ENCODE assay signal across 18 cellular contexts in the genomic region with DNA sequence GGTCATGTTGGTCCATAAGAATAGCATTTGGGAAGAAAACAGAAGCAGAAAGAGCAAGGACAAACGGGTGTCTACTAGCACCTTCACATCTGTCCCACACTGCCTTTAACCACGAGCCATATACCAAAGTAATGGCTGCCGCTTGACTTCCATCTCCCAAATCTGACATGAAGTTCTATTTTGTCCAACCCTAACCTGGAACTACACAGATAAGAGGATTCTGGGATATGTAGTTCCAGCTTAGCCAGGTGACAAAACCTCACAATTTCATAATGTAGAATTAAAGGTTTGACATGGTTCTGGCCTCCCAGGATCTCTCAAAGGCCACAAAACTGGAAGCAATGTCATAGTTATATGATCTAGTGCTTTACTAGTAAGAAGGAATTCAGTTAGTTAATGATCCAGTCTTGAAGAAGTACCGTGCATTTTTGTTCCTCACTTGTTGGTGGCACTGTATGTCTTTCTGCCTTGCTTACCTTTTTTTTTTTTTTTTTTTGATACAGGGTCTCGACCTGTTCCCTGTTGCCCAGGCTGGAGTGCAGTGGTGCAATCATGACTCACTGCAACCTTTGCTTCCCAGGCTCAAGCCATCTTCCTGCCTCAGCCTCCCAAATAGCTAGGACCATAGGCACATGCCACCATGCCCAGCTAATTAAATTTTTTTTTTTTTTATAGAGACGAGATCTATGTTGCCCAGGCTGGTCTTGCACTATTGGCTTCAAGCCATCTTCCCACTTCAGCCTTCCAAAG. TPM values are rescaled to one million over a fixed set of nuclear protein-coding genes. Genes with fewer than 3 reads are reported as not detected.
A peak's percentile ranks its signal among the peaks of the same experiment; 100 is the strongest.
DNase-seq lines count a peak whose midpoint lies in the region; ATAC-seq, FAIRE-seq and TF ChIP-seq lines count a peak whose summit lies in the region.
"Had no signal": no experiment of that assay in that cellular context is flagged by ENCODE, and none has a peak within 500 bp of the region (broad histone marks: within the 10 kb centered on the region; RNA-seq: fewer than 3 reads in every experiment).

No MANE protein-coding gene starts in this region.

- no peak for FAIRE-seq in K562 (lab: Jason Lieb, UNC)
- no peak for FAIRE-seq in HepG2 (lab: Jason Lieb, UNC)
- FAIRE-seq in small intestine (lab: Jason Lieb, UNC) = no peak
- FAIRE-seq: G401.6, GM12892, GM18507, H54 had no signal

- TF ChIP-seq EP300 in K562 (IDR thresholded peaks at IDR 0.05; ENCODE audit: low read length) (no peak), HepG2 (IDR thresholded peaks at IDR 0.05; ENCODE audit: low read depth in 2 of 2, low read length in 2 of 2) (no peak), HepG2 (CRISPR knock-in tag; IDR thresholded peaks at IDR 0.05; ENCODE audit: borderline replicate concordance) (no peak)

- H3K9me1 ChIP-seq in K562 (ENCODE audit: control insufficient read depth, insufficient read depth, low read length) = peaks cover 4% of the 10 kb centered on the region

- H3K36me3 Mint-ChIP-seq in Calu3 (ENCODE audit: insufficient read depth, unreplicated experiment) = no peaks in the 10 kb centered on the region
- H3K36me3 Mint-ChIP-seq: CD14-positive monocyte; CD4-positive, alpha-beta memory T cell had no signal

- no peak overlapping the region for H3K4me3 Mint-ChIP-seq in Calu3 (ENCODE audit: low read depth, unreplicated experiment)
- H3K4me3 Mint-ChIP-seq: CD14-positive monocyte; CD4-positive, alpha-beta memory T cell had no signal

- CTCF ChIA-PET in K562 (lab: Yijun Ruan, JAX; ENCODE audit: low intra/inter-chr PET ratio) = interaction anchor here (0.7 kb wide), 1 partner anchor 350 kb away, joined by 8 read pairs; no protein-coding TSS in a partner anchor
- CTCF ChIA-PET in HepG2 (lab: Yijun Ruan, JAX; ENCODE audit: low intra/inter-chr PET ratio, low total read pairs) = no interaction called here
- CTCF ChIA-PET in Calu3 (lab: Charles Lee) = interaction anchor here (0.7 kb wide), 2 partner anchors 65 to 187 kb away, joined by 5 to 6 read pairs; no protein-coding TSS in a partner anchor

- 67% methylated on average over 6 of the region's 6 CpGs for WGBS in K562 (ENCODE audit: insufficient coverage, low coverage, missing lambda C conversion rate)
- WGBS in HepG2 (ENCODE audit: low lambda C conversion rate) = 41% methylated on average over 6 of the region's 6 CpGs
- 80 to 86% (median 84%) methylated on average over 6 of the region's 6 CpGs for WGBS in small intestine, 3 donors

- H3K4me1 Mint-ChIP-seq in Calu3 (ENCODE audit: low read depth, unreplicated experiment) = no peaks in the 10 kb centered on the region
- H3K4me1 Mint-ChIP-seq: CD14-positive monocyte; CD4-positive, alpha-beta memory T cell had no signal

- H3K36me3 ChIP-seq in K562 (ENCODE audit: control insufficient read depth, insufficient read depth, low read length) (peaks cover 21% of the 10 kb centered on the region; the same call in 2 of the 3 replicates), HepG2 (replicated peaks in 1 of 2; ENCODE audit: control insufficient read depth in 1 of 2, insufficient read depth in 2 of 2, low read length in 2 of 2) (no peaks in the 10 kb centered on the region; a peak in 1 of 5 replicates), small intestine (ENCODE audit: control insufficient read depth in 2 of 2, insufficient read depth in 2 of 2, low read length in 2 of 2) (peaks cover 0 to 2% of the 10 kb centered on the region in 2 donors)
- H3K36me3 ChIP-seq: BLaER1 had no signal

- H3K27me3 Mint-ChIP-seq in Calu3 (ENCODE audit: unreplicated experiment) = no peaks in the 10 kb centered on the region
- H3K27me3 Mint-ChIP-seq: CD4-positive, alpha-beta memory T cell had no signal

- TF ChIP-seq RAD21 in K562 (CRISPR knock-in tag; conservative IDR thresholded peaks at IDR 0.05 in 1 of 2, IDR thresholded peaks at IDR 0.05 in 1 of 2) = no peak
- no peak for TF ChIP-seq RAD21 in HepG2 (CRISPR knock-in tag; IDR thresholded peaks at IDR 0.05)

- ATAC-seq in K562 (no peak), HepG2 (no peak)

- H2AFZ ChIP-seq in K562 (ENCODE audit: low read depth, low read length) (no peak overlapping the region), HepG2 (ENCODE audit: low read length) (no peak overlapping the region)
- H2AFZ ChIP-seq: GM23248 had no signal

- H3K9ac ChIP-seq in K562 (ENCODE audit: insufficient read depth in 1 of 2, low read depth in 2 of 2, low read length in 2 of 2) = no peak overlapping the region
- no peak overlapping the region for H3K9ac ChIP-seq in HepG2 (ENCODE audit: insufficient read depth, low read depth, low read length)
- H3K9ac ChIP-seq: BLaER1, GM23248 had no signal

- no peak overlapping the region for H3K4me2 ChIP-seq in K562 (ENCODE audit: insufficient read depth, low read length)
- no peak overlapping the region for H3K4me2 ChIP-seq in HepG2 (ENCODE audit: low read depth, low read length)
- H3K4me2 ChIP-seq: BLaER1 had no signal

- H3K4me3 ChIP-seq in K562 (no peak overlapping the region), HepG2 (replicated peaks in 1 of 3; ENCODE audit: insufficient read depth in 1 of 3, low read depth in 2 of 3, low read length in 3 of 3) (no peak overlapping the region), small intestine (ENCODE audit: low read depth in 1 of 2, low read length in 2 of 2) (no peak overlapping the region)
- H3K4me3 ChIP-seq: BLaER1, GM23248 had no signal

- H3K79me2 ChIP-seq in K562 (ENCODE audit: control insufficient read depth, insufficient read depth, low read length) (peaks cover 14% of the 10 kb centered on the region; the same call in 2 of the 3 replicates), HepG2 (ENCODE audit: insufficient read depth, low read length) (no peaks in the 10 kb centered on the region)

- H3K9me3 Mint-ChIP-seq in Calu3 (ENCODE audit: low read depth, unreplicated experiment) = no peaks in the 10 kb centered on the region
- H3K9me3 Mint-ChIP-seq: CD14-positive monocyte; CD4-positive, alpha-beta memory T cell had no signal

- TF ChIP-seq CTCF in K562 (IDR thresholded peaks at IDR 0.05 in 2 of 3, conservative IDR thresholded peaks at IDR 0.05 in 1 of 3; ENCODE audit: insufficient read depth in 2 of 3, low read depth in 1 of 3, low read length in 3 of 3) (no peak), HepG2 (CRISPR knock-in tag; IDR thresholded peaks at IDR 0.05) (no peak), Calu3 (IDR thresholded peaks at IDR 0.05; ENCODE audit: unreplicated experiment) (no peak)

- no peak overlapping the region for H3K27ac Mint-ChIP-seq in Calu3 (ENCODE audit: unreplicated experiment)
- H3K27ac Mint-ChIP-seq: CD14-positive monocyte; CD4-positive, alpha-beta memory T cell had no signal

- intact Hi-C loops in K562 (cut with micrococcal nuclease) = no loop called here
- intact Hi-C loops in HepG2 (cut with micrococcal nuclease; ENCODE audit: unreplicated experiment) = loop anchor here (10.0 kb wide), 1 partner anchor 82 kb away; no protein-coding TSS in a partner anchor
- intact Hi-C loops in Calu3 (cut with micrococcal nuclease; ENCODE audit: unreplicated experiment) = no loop called here

- H3K27me3 ChIP-seq in K562 (ENCODE audit: control insufficient read depth in 2 of 2, insufficient read depth in 2 of 2, low read length in 2 of 2) (no peaks in the 10 kb centered on the region), HepG2 (ENCODE audit: control insufficient read depth in 1 of 2, insufficient read depth in 2 of 2, low read length in 2 of 2) (no peaks in the 10 kb centered on the region), small intestine (ENCODE audit: control insufficient read depth in 2 of 2, insufficient read depth in 2 of 2, low read length in 2 of 2) (no peaks in the 10 kb centered on the region)
- H3K27me3 ChIP-seq: BLaER1 had no signal

- in situ Hi-C loops in K562 (cut with MboI) = no loop called here
- in situ Hi-C loops in HepG2 (cut with HindIII; ENCODE audit: extremely low pct_ligation_motif_present, low pct_unique_long_range_greater_than_20kb) = no loop called here

- POLR2A ChIA-PET in K562 (lab: Yijun Ruan, JAX) (interaction anchor here (0.7 kb wide), 1 partner anchor 50 kb away, joined by 3 read pairs; no protein-coding TSS in a partner anchor), HepG2 (lab: Yijun Ruan, JAX) (no interaction called here)

- H3K27ac ChIP-seq in K562 (ENCODE audit: extremely low read depth, low read depth, low read length) = no peak overlapping the region
- H3K27ac ChIP-seq in HepG2 (ENCODE audit: extremely low read length, insufficient read depth, low read length) = no peak overlapping the region
- no peak overlapping the region for H3K27ac ChIP-seq in small intestine (ENCODE audit: low read depth in 1 of 2, low read length in 1 of 2)
- H3K27ac ChIP-seq: BLaER1, GM23248 had no signal

- no TSS peak for BruUV-seq in K562 (replicated peaks; lab: Mats Ljungman, UMichigan)
- BruUV-seq in HepG2 (replicated peaks; lab: Mats Ljungman, UMichigan) = no TSS peak
- BruUV-seq in Calu3 (replicated peaks; lab: Mats Ljungman, UMichigan) = no TSS peak

- TF ChIP-seq POLR2A in K562 (conservative IDR thresholded peaks at IDR 0.05) (no peak), HepG2 (IDR thresholded peaks at IDR 0.05; ENCODE audit: insufficient read depth in 1 of 2, low read depth in 2 of 2, low read length in 2 of 2) (no peak)

- DNase-seq in NCI-H748 (lab: John Stamatoyannopoulos, UW; ENCODE audit: unreplicated experiment) = peak; percentile 5
- no peak for DNase-seq in NCI-H748 treated with DMSO at 0.1 percent for 48 hours (lab: John Stamatoyannopoulos, UW)
- DNase-seq in K562 (ENCODE audit: extremely low read depth in 1 of 4, low spot score in 3 of 4) = no peak
- no peak for DNase-seq in HepG2 (ENCODE audit: low spot score)
- peak; percentile 48 for DNase-seq in small intestine
- no peak for DNase-seq in mucosa of gallbladder (ENCODE audit: low spot score)
- no peak for DNase-seq in hepatic stellate cell (ENCODE audit: low spot score)
- no peak for DNase-seq in Calu3
- DNase-seq: 8988T; CD4-positive, alpha-beta memory T cell; GM23248; HCEC 1CT had no signal

- no peaks in the 10 kb centered on the region for H4K20me1 ChIP-seq in K562 (replicated peaks; ENCODE audit: control insufficient read depth, insufficient read depth, low read length)
- no peaks in the 10 kb centered on the region for H4K20me1 ChIP-seq in HepG2 (ENCODE audit: insufficient read depth, low read length)
- H4K20me1 ChIP-seq: BLaER1 had no signal

- no peaks in the 10 kb centered on the region for H3K9me3 ChIP-seq in K562 (replicated peaks; ENCODE audit: control insufficient read depth, insufficient read depth, low read depth, low read length)
- no peaks in the 10 kb centered on the region for H3K9me3 ChIP-seq in HepG2 (ENCODE audit: low read length)
- H3K9me3 ChIP-seq in small intestine (ENCODE audit: control insufficient read depth, low read depth) = no peaks in the 10 kb centered on the region
- H3K9me3 ChIP-seq: BLaER1 had no signal

- H3K4me1 ChIP-seq in K562 (replicated peaks in 1 of 2; ENCODE audit: control insufficient read depth in 2 of 2, insufficient read depth in 2 of 2, low read length in 2 of 2) (peaks cover 7 to 39% of the 10 kb centered on the region in 2 experiments), HepG2 (ENCODE audit: insufficient read depth, low read length) (peaks cover 3% of the 10 kb centered on the region), small intestine (ENCODE audit: control insufficient read depth in 2 of 2, insufficient read depth in 1 of 2, low read depth in 1 of 2, low read length in 1 of 2) (no peaks in the 10 kb centered on the region)
- H3K4me1 ChIP-seq: BLaER1 had no signal

RNA-seq across cellular contexts. Expression of a gene that starts 17.5 kb away (rescaled TPM):
- total RNA-seq in K562 (2011; cell fraction: chromatin; rRNA removed; ENCODE audit: low replicate concordance) = 38.9 and 44.3 TPM in 2 replicates
- 39.0 and 41.6 TPM in 2 replicates for total RNA-seq in K562 (2011; cell fraction: nucleolus; rRNA removed)
- 49.9 and 52.4 TPM in 2 replicates for total RNA-seq in K562 (2011; cell fraction: nucleoplasm; rRNA removed)
- total RNA-seq in K562 (2014; rRNA removed) = 22.4 and 26.2 TPM in 2 replicates
- 22.5 and 24.9 TPM in 2 replicates for total RNA-seq in K562 (2014; rRNA removed; fragmentation: Illumina TruSeq; extraction: Trizol)
- 26.2 and 27.1 TPM in 2 replicates for total RNA-seq in K562 (2015; rRNA removed; fragmentation: Illumina TruSeq; extraction: Trizol)
- total RNA-seq in K562 (2021) = 29.7 and 33.1 TPM in 2 replicates
- 25.7 and 25.8 TPM in 2 replicates for polyA plus RNA-seq in K562 (2011; rRNA removed)
- polyA plus RNA-seq in K562 (2011; cell fraction: cytosol; rRNA removed) = 14.4 and 19.7 TPM in 2 replicates
- polyA plus RNA-seq in K562 (2011; cell fraction: nucleus; rRNA removed) = 16.7 and 18.7 TPM in 2 replicates
- polyA plus RNA-seq in K562 (2012) = 26.2 and 27.1 TPM in 2 replicates
- 21.0 and 21.3 TPM in 2 replicates for polyA plus RNA-seq in K562 (2014; fragmentation: Illumina TruSeq; extraction: Trizol)
- 10 to 100 TPM; 17.3 to 26.5 TPM for polyA plus RNA-seq in K562 (2014; fragmentation: Nextera tagmentation; extraction: Ambion mirVana)
- polyA plus RNA-seq in K562 (2014; rRNA removed) = 19.4 and 28.1 TPM in 2 replicates
- polyA minus RNA-seq in K562 (2011; rRNA and poly(A)+ RNA removed) = 36.8 and 45.4 TPM in 2 replicates
- 24.8 and 26.2 TPM in 2 replicates for polyA minus RNA-seq in K562 (2011; cell fraction: cytosol; rRNA and poly(A)+ RNA removed)
- polyA minus RNA-seq in K562 (2011; cell fraction: nucleus; rRNA and poly(A)+ RNA removed) = 20.2 and 29.7 TPM in 2 replicates
- total RNA-seq in HepG2 (2016; rRNA removed; fragmentation: Illumina TruSeq; extraction: Trizol) = 5.2 and 11.3 TPM in 2 replicates
- total RNA-seq in HepG2 (2016; cell fraction: cytosol; rRNA removed; fragmentation: Illumina TruSeq; extraction: Trizol; ENCODE audit: low read depth) = 0.30 and 0.44 TPM in 2 replicates
- total RNA-seq in HepG2 (2016; cell fraction: insoluble cytoplasmic fraction; rRNA removed; fragmentation: Illumina TruSeq; extraction: Trizol) = 4.6 and 10.3 TPM in 2 replicates
- total RNA-seq in HepG2 (2016; cell fraction: membrane; rRNA removed; fragmentation: Illumina TruSeq; extraction: Trizol) = 2.2 and 2.3 TPM in 2 replicates
- 10.6 and 12.9 TPM in 2 replicates for total RNA-seq in HepG2 (2016; cell fraction: nucleus; rRNA removed; fragmentation: Illumina TruSeq; extraction: Trizol)
- polyA plus RNA-seq in HepG2 (2011; rRNA removed) = 3.3 and 3.5 TPM in 2 replicates
- 2.2 and 2.7 TPM in 2 replicates for polyA plus RNA-seq in HepG2 (2011; cell fraction: cytosol; rRNA removed)
- 1.7 and 1.8 TPM in 2 replicates for polyA plus RNA-seq in HepG2 (2011; cell fraction: nucleus; rRNA removed)
- polyA plus RNA-seq in HepG2 (2012) = 2.2 and 3.3 TPM in 2 replicates
- polyA plus RNA-seq in HepG2 (2016; cell fraction: cytosol; fragmentation: Illumina TruSeq; extraction: Trizol; ENCODE audit: low read depth) = 0.94 and 1.1 TPM in 2 replicates
- 4.4 and 4.6 TPM in 2 replicates for polyA plus RNA-seq in HepG2 (2016; cell fraction: insoluble cytoplasmic fraction; fragmentation: Illumina TruSeq; extraction: Trizol; ENCODE audit: low read depth)
- 1.9 and 2.4 TPM in 2 replicates for polyA plus RNA-seq in HepG2 (2016; cell fraction: membrane; fragmentation: Illumina TruSeq; extraction: Trizol; ENCODE audit: low read depth)
- polyA plus RNA-seq in HepG2 (2016; cell fraction: nucleus; fragmentation: Illumina TruSeq; extraction: Trizol; ENCODE audit: insufficient read depth, low read depth) = 15.1 and 17.0 TPM in 2 replicates
- polyA minus RNA-seq in HepG2 (2011; rRNA and poly(A)+ RNA removed; ENCODE audit: low replicate concordance) = 7.4 and 47.2 TPM in 2 replicates
- 2.9 and 5.4 TPM in 2 replicates for polyA minus RNA-seq in HepG2 (2011; cell fraction: cytosol; rRNA and poly(A)+ RNA removed)
- 3.1 and 3.5 TPM in 2 replicates for polyA minus RNA-seq in HepG2 (2011; cell fraction: nucleus; rRNA and poly(A)+ RNA removed)
- polyA plus RNA-seq in small intestine = 10 to 100 TPM; 12.7 to 26.9 (median 16.8) TPM
- total RNA-seq in mucosa of gallbladder = 93.6 TPM
- 29.4 and 44.6 TPM in 2 replicates for total RNA-seq in Calu3 (2022)

Comparison
In these comparisons a context has a peak if more than half of its experiments do, and no peak if none do; other contexts are left out.
1. DNase-seq: peak in NCI-H748 (single experiment) and small intestine (single experiment); none in NCI-H748 treated with DMSO at 0.1 percent for 48 hours (single experiment), K562 (0 of 4), HepG2 (single experiment), mucosa of gallbladder (single experiment), hepatic stellate cell (single experiment) and Calu3 (single experiment).